ENCODE assay signal across 20 cellular contexts in genomic region chr5:181039961-181040915, GRCh38. TPM values are rescaled to one million over a fixed set of nuclear protein-coding genes. Genes with fewer than 3 reads are reported as not detected.
DNase-seq lines count a peak whose midpoint lies in the region; ATAC-seq, FAIRE-seq and TF ChIP-seq lines count a peak whose summit lies in the region.
"Had no signal": no experiment of that assay in that cellular context is flagged by ENCODE, and none has a peak within 500 bp of the region (broad histone marks: within the 10 kb centered on the region; RNA-seq: fewer than 3 reads in every experiment).

Gene BTNL9 (plus strand): TSS chr5:181040266. CDS start chr5:181045490, 5,224 bp downstream.

- no peak for TF ChIP-seq CTCF in right atrium auricular region (IDR thresholded peaks at IDR 0.05)

- no peaks in the 10 kb centered on the region for H3K36me3 ChIP-seq in right atrium auricular region
- H3K36me3 ChIP-seq: MG63 had no signal

- ATAC-seq in HG02759 (IDR thresholded peaks at IDR 0.05; ENCODE audit: unreplicated experiment) (no peak), GM18870 (IDR thresholded peaks at IDR 0.05; ENCODE audit: unreplicated experiment) (no peak)
- ATAC-seq: mucosa of descending colon had no signal

- H3K4me3 ChIP-seq in right atrium auricular region, result peak within 1 kb of the TSS; percentile 36 to 42
- H3K4me3 ChIP-seq: MG63, mucosa of descending colon had no signal

- peak within 1 kb of the TSS; percentile 73 to 76 for H3K27ac ChIP-seq in right atrium auricular region
- H3K27ac ChIP-seq: epithelial cell of prostate had no signal

- no peaks in the 10 kb centered on the region for H3K9me3 ChIP-seq in right atrium auricular region
- H3K9me3 ChIP-seq: MG63, mucosa of descending colon had no signal

- DNase-seq in dermis blood vessel endothelial cell (peak; percentile 58), right atrium auricular region (ENCODE audit: low spot score) (no peak), posterior vena cava (ENCODE audit: low spot score) (no peak), ureter (ENCODE audit: low spot score) (no peak), frontal cortex (ENCODE audit: low spot score in 2 of 2) (no peak)
- DNase-seq: activated CD4-positive, CD25-positive, alpha-beta regulatory T cell treated with anti-CD3 and anti-CD28 coated beads, Interleukin-2, amount 50 U/mL, for 72 hours; amniotic stem cell; head of caudate nucleus; MG63; NCI-H1930; NCI-H524; occipital lobe; stimulated activated naive CD4-positive, alpha-beta T cell treated with Interleukin-2 at 50 U/mL for 16 hours had no signal

- no peak for FAIRE-seq in frontal cortex (lab: Jason Lieb, UNC)
- FAIRE-seq: H1 had no signal

- intact Hi-C loops in posterior vena cava (cut with DNase I), result loop anchor here in 1 of 2 donors (5.0 kb wide), 1 partner anchor 1078 kb away; no protein-coding TSS in a partner anchor

- no peaks in the 10 kb centered on the region for H3K27me3 ChIP-seq in right atrium auricular region

- no peaks in the 10 kb centered on the region for H3K4me1 ChIP-seq in right atrium auricular region

RNA-seq across cellular contexts. Expression of gene BTNL9, which starts in this region (rescaled TPM):
- total RNA-seq in dermis blood vessel endothelial cell, result 0.05 and 0.17 TPM in 2 replicates
- total RNA-seq in right atrium auricular region, result 10 to 100 TPM in 1 of 2 donors, 1 to 10 TPM in 1; 5.3 to 23.5 TPM
- total RNA-seq in posterior vena cava, result 10 to 100 TPM; 13.4 to 22.6 TPM
- 26.0 TPM for total RNA-seq in ureter
- total RNA-seq in frontal cortex, result 2.9 TPM
- total RNA-seq: activated T-helper 2 cell treated with anti-CD3 and anti-CD28 coated beads, Interferon-gamma antibody, Interleukin-2, Interleukin-4, amounts not matched to agents 10 μg/mL and 5 μg/mL and 100 μg/mL, durations not matched to agents 14 hours and 24 hours and 36 hours; chondrocyte had no signal

Comparison
In these comparisons a context has a peak if more than half of its experiments do, and no peak if none do; other contexts are left out.
1. Peak in DNase-seq in dermis blood vessel endothelial cell; RNA of the gene not detected or under 1 TPM.